Comparison of ENCODE assay signal across 25 cellular contexts in genomic region chr7:48180981-48181380, GRCh38. TPM values are rescaled to one million over a fixed set of nuclear protein-coding genes. Genes with fewer than 3 reads are reported as not detected.
A peak's percentile ranks its signal among the peaks of the same experiment; 100 is the strongest.
DNase-seq lines count a peak whose midpoint lies in the region; ATAC-seq, FAIRE-seq and TF ChIP-seq lines count a peak whose summit lies in the region.
"Had no signal": no experiment of that assay in that cellular context is flagged by ENCODE, and none has a peak within 500 bp of the region (broad histone marks: within the 10 kb centered on the region; RNA-seq: fewer than 3 reads in every experiment).

No MANE protein-coding gene starts in this region.

- H3K36me3 Mint-ChIP-seq in stimulated activated effector memory CD8-positive, alpha-beta T cell treated with anti-CD3 and anti-CD28 coated beads, Interleukin-12 subunit alpha, Interleukin-12 subunit beta, amount 100 ng/mL, for 72 hours = no peaks in the 10 kb centered on the region
- H3K36me3 Mint-ChIP-seq in mesothelial cell of epicardium = no peaks in the 10 kb centered on the region
- H3K36me3 Mint-ChIP-seq: activated naive CD8-positive, alpha-beta T cell treated with anti-CD3 and anti-CD28 coated beads for 36 hours; CD8-positive, alpha-beta memory T cell; naive thymus-derived CD8-positive, alpha-beta T cell; WTC11 had no signal

- no peak overlapping the region for H3K4me3 Mint-ChIP-seq in stimulated activated effector memory CD8-positive, alpha-beta T cell treated with anti-CD3 and anti-CD28 coated beads, Interleukin-12 subunit alpha, Interleukin-12 subunit beta, amount 100 ng/mL, for 72 hours
- H3K4me3 Mint-ChIP-seq in mesothelial cell of epicardium = no peak overlapping the region
- H3K4me3 Mint-ChIP-seq: activated naive CD8-positive, alpha-beta T cell treated with anti-CD3 and anti-CD28 coated beads for 36 hours; CD8-positive, alpha-beta memory T cell; effector memory CD8-positive, alpha-beta T cell; naive thymus-derived CD8-positive, alpha-beta T cell; WTC11 had no signal

- H3K4me3 ChIP-seq in MG63 = no peak overlapping the region
- H3K4me3 ChIP-seq: GM12878, heart right ventricle, suprapubic skin had no signal

- FAIRE-seq in GM19239 (lab: Jason Lieb, UNC) = no peak
- FAIRE-seq: GM12878, RCC 7860 had no signal

- H3K27me3 ChIP-seq in MG63 = no peaks in the 10 kb centered on the region
- H3K27me3 ChIP-seq: heart right ventricle, suprapubic skin had no signal

- peak; percentile 73 for ATAC-seq in stimulated activated effector memory CD8-positive, alpha-beta T cell treated with anti-CD3 and anti-CD28 coated beads, Interleukin-12 subunit alpha, Interleukin-12 subunit beta, amount 100 ng/mL, for 72 hours
- ATAC-seq in sciatic nerve = no peak
- ATAC-seq: effector memory CD8-positive, alpha-beta T cell; GM12878; heart right ventricle; left lobe of liver; naive thymus-derived CD8-positive, alpha-beta T cell; WTC11 had no signal

- DNase-seq in ELR (ENCODE audit: low read depth) (peak; percentile 27), MG63 (peak; percentile 19), fibroblast of gingiva (ENCODE audit: low read depth) (peak; percentile 16), mesothelial cell of epicardium (ENCODE audit: low spot score in 2 of 2, unreplicated experiment in 2 of 2) (no peak), GM19239 (ENCODE audit: insufficient read length, low spot score) (no peak), sciatic nerve (ENCODE audit: low spot score) (no peak)
- DNase-seq in stimulated activated effector memory CD8-positive, alpha-beta T cell treated with anti-CD3 and anti-CD28 coated beads, Interleukin-12 subunit alpha, Interleukin-12 subunit beta, amount 100 ng/mL, for 72 hours (ENCODE audit: low spot score in 2 of 2) = no peak
- DNase-seq: activated CD8-positive, alpha-beta memory T cell treated with anti-CD3 and anti-CD28 coated beads, Interleukin-2, amount 50 U/mL, for 4 hours; activated naive CD8-positive, alpha-beta T cell treated with anti-CD3 and anti-CD28 coated beads for 36 hours; AML-193; CD8-positive, alpha-beta memory T cell; DMS153; effector memory CD8-positive, alpha-beta T cell; GF-D8; heart right ventricle; mesendoderm; naive thymus-derived CD8-positive, alpha-beta T cell; NCI-H1417 treated with DMSO at 0.1 percent for 48 hours had no signal

- H3K4me1 Mint-ChIP-seq in stimulated activated effector memory CD8-positive, alpha-beta T cell treated with anti-CD3 and anti-CD28 coated beads, Interleukin-12 subunit alpha, Interleukin-12 subunit beta, amount 100 ng/mL, for 72 hours = no peaks in the 10 kb centered on the region
- H3K4me1 Mint-ChIP-seq in mesothelial cell of epicardium = peaks cover 5% of the 10 kb centered on the region
- H3K4me1 Mint-ChIP-seq: CD8-positive, alpha-beta memory T cell; naive thymus-derived CD8-positive, alpha-beta T cell had no signal

- H3K27ac Mint-ChIP-seq in stimulated activated effector memory CD8-positive, alpha-beta T cell treated with anti-CD3 and anti-CD28 coated beads, Interleukin-12 subunit alpha, Interleukin-12 subunit beta, amount 100 ng/mL, for 72 hours = no peak overlapping the region
- H3K27ac Mint-ChIP-seq in mesothelial cell of epicardium = no peak overlapping the region
- H3K27ac Mint-ChIP-seq: activated naive CD8-positive, alpha-beta T cell treated with anti-CD3 and anti-CD28 coated beads for 36 hours; activated T-helper 2 cell treated with anti-CD3 and anti-CD28 coated beads, Interferon-gamma antibody, Interleukin-2, Interleukin-4, amounts not matched to agents 10 μg/mL and 5 μg/mL and 100 μg/mL, durations not matched to agents 14 hours and 24 hours and 36 hours; CD8-positive, alpha-beta memory T cell; effector memory CD8-positive, alpha-beta T cell; naive thymus-derived CD8-positive, alpha-beta T cell; WTC11 had no signal

- no peaks in the 10 kb centered on the region for H3K27me3 Mint-ChIP-seq in mesothelial cell of epicardium (ENCODE audit: low read depth)
- H3K27me3 Mint-ChIP-seq: activated naive CD8-positive, alpha-beta T cell treated with anti-CD3 and anti-CD28 coated beads for 36 hours had no signal

- intact Hi-C loops in sciatic nerve (cut with DNase I) = no loop called here

- H3K36me3 ChIP-seq in MG63 = no peaks in the 10 kb centered on the region
- H3K36me3 ChIP-seq: heart right ventricle, suprapubic skin had no signal

- H3K9me3 Mint-ChIP-seq in stimulated activated effector memory CD8-positive, alpha-beta T cell treated with anti-CD3 and anti-CD28 coated beads, Interleukin-12 subunit alpha, Interleukin-12 subunit beta, amount 100 ng/mL, for 72 hours = no peaks in the 10 kb centered on the region
- H3K9me3 Mint-ChIP-seq in mesothelial cell of epicardium = peaks cover 7% of the 10 kb centered on the region
- H3K9me3 Mint-ChIP-seq: activated naive CD8-positive, alpha-beta T cell treated with anti-CD3 and anti-CD28 coated beads for 36 hours; activated T-helper 2 cell treated with anti-CD3 and anti-CD28 coated beads, Interferon-gamma antibody, Interleukin-2, Interleukin-4, amounts not matched to agents 10 μg/mL and 5 μg/mL and 100 μg/mL, durations not matched to agents 14 hours and 24 hours and 36 hours; CD8-positive, alpha-beta memory T cell; effector memory CD8-positive, alpha-beta T cell; naive thymus-derived CD8-positive, alpha-beta T cell had no signal

- no peak for TF ChIP-seq CTCF in mesothelial cell of epicardium (IDR thresholded peaks at IDR 0.05; ENCODE audit: unreplicated experiment)

- no peaks in the 10 kb centered on the region for H3K9me3 ChIP-seq in MG63
- H3K9me3 ChIP-seq: heart right ventricle, suprapubic skin had no signal

RNA-seq across cellular contexts. Expression of gene ABCA13, which starts 9.7 kb away (rescaled TPM):
- not detected in 2 replicates for total RNA-seq in MG63 (2014; rRNA removed; shearing (Covaris generic); ENCODE audit: low replicate concordance)
- total RNA-seq in mesothelial cell of epicardium (0.24 to 0.29 TPM (median 0.25 TPM) in 3 replicates), sciatic nerve (7.6 TPM)
- total RNA-seq: CD8-positive, alpha-beta memory T cell; naive thymus-derived CD8-positive, alpha-beta T cell; NCI-H460 had no signal

Comparison
In these comparisons a context has a peak if more than half of its experiments do, and no peak if none do; other contexts are left out.
1. DNase-seq: peak in ELR (single experiment), MG63 (single experiment) and fibroblast of gingiva (single experiment); none in stimulated activated effector memory CD8-positive, alpha-beta T cell treated with anti-CD3 and anti-CD28 coated beads, Interleukin-12 subunit alpha, Interleukin-12 subunit beta, amount 100 ng/mL, for 72 hours (0 of 2), mesothelial cell of epicardium (0 of 2), GM19239 (single experiment) and sciatic nerve (single experiment).